14 cellular contexts compared by ENCODE assay signal in the genomic region with DNA sequence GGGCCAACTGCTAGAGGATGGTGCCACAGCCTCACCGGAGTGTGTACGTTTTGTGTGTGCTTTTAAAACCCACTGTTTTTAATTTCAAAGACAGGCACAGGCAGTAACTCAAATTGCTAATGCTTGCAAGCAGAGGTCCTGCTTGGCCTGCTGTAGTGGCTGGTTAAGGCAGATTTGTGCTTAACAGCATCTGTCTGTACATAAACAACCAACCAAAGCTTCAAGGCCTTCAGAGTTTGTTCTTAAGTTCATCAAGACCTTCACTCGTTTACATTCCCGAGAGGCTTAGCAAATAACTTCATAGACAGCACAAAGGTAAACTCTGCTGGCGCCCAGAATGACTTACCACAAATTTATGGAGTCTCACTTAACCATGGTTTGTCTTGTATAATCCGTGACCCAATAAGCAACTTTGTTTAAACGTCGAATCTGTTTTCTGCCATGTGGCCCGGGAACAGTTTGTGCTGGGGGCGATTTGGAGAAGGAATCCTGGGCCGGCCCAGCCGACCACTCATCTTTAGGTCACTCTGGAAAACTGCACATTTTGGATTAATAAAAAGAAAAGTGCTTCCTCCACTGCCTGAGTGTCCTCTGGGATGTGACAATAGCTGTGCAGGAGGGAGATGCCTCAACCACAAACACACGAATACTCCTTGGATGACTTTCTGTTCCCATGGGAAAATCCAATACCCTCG. TPM values are rescaled to one million over a fixed set of nuclear protein-coding genes. Genes with fewer than 3 reads are reported as not detected.
DNase-seq lines count a peak whose midpoint lies in the region; ATAC-seq and TF ChIP-seq lines count a peak whose summit lies in the region.
"Had no signal": no experiment of that assay in that cellular context is flagged by ENCODE, and none has a peak within 500 bp of the region (broad histone marks: within the 10 kb centered on the region; RNA-seq: fewer than 3 reads in every experiment).

No MANE protein-coding gene starts in this region.

- WGBS in right cardiac atrium: 59% methylated on average over 14 of the region's 14 CpGs
- 55 to 71% methylated on average over 14 of the region's 14 CpGs for WGBS in esophagus, 2 donors
- 9 to 20% (median 12%) methylated on average over 14 of the region's 14 CpGs for WGBS in ovary, 3 donors

- H3K9me3 ChIP-seq in right cardiac atrium (ENCODE audit: control insufficient read depth, low read length) (no peaks in the 10 kb centered on the region), esophagus (ENCODE audit: control insufficient read depth in 2 of 2, insufficient read depth in 1 of 2, low read depth in 1 of 2, low read length in 1 of 2) (no peaks in the 10 kb centered on the region), ovary (no peaks in the 10 kb centered on the region)

- H3K36me3 ChIP-seq in esophagus (ENCODE audit: control insufficient read depth in 2 of 2, insufficient read depth in 2 of 2, low read length in 1 of 2) (peaks cover 0 to 3% of the 10 kb centered on the region in 2 donors), ovary (no peaks in the 10 kb centered on the region)

- DNase-seq in right cardiac atrium (no peak), Right ventricle myocardium inferior (ENCODE audit: missing footprints) (no peak), ovary (peak in 3 of 5 donors; percentile 55 to 70 (median 64)), foreskin keratinocyte (no peak), T-cell (no peak), HUDEP-2 (lab: John Stamatoyannopoulos, UW; ENCODE audit: unreplicated experiment in 76 of 76) (no peak)
- DNase-seq: activated T-cell treated with anti-CD3 and anti-CD28 coated beads, Interleukin-2, amount 50 U/mL, for 48 hours; Kasumi-1; NCI-H524 treated with DMSO at 0.1 percent for 48 hours; stimulated activated CD4-positive, alpha-beta T cell treated with anti-CD3 and anti-CD28 coated beads, Interleukin-2, amount 100 ng/mL, for 24 hours had no signal

- peak overlapping the region; percentile 23 for H3K27ac ChIP-seq in right cardiac atrium (ENCODE audit: low read length)
- H3K27ac ChIP-seq in esophagus (ENCODE audit: low read depth in 2 of 2, low read length in 1 of 2): peak overlapping the region; percentile 83 to 89
- H3K27ac ChIP-seq in ovary: peak overlapping the region; percentile 64 to 85
- H3K27ac ChIP-seq in foreskin keratinocyte: no peak overlapping the region

- peaks cover 83 to 90% (median 88%) of the 10 kb centered on the region in 3 donors for H3K4me1 Mint-ChIP-seq in T-cell

- intact Hi-C loops in right cardiac atrium (cut with DNase I): no loop called here
- intact Hi-C loops in Right ventricle myocardium inferior (cut with DNase I): no loop called here
- intact Hi-C loops in ovary (cut with DNase I): no loop called here

- TF ChIP-seq EP300 in ovary (IDR thresholded peaks at IDR 0.05): no peak

- H3K4me3 ChIP-seq in right cardiac atrium (ENCODE audit: low read length) (no peak overlapping the region), esophagus (ENCODE audit: low read depth in 1 of 2, low read length in 2 of 2) (no peak overlapping the region), ovary (no peak overlapping the region)

- H3K27me3 ChIP-seq in right cardiac atrium (ENCODE audit: control insufficient read depth, insufficient read depth): no peaks in the 10 kb centered on the region
- no peaks in the 10 kb centered on the region for H3K27me3 ChIP-seq in esophagus (ENCODE audit: control insufficient read depth in 1 of 2, insufficient read depth in 2 of 2, low read length in 2 of 2)
- H3K27me3 ChIP-seq in ovary: no peaks in the 10 kb centered on the region
- H3K27me3 ChIP-seq in foreskin keratinocyte: no peaks in the 10 kb centered on the region

- no peaks in the 10 kb centered on the region for H3K9me3 Mint-ChIP-seq in T-cell
- H3K9me3 Mint-ChIP-seq: CD14-positive monocyte; T-helper 2 cell treated with Interferon-gamma antibody and Interleukin-4, amounts not matched to agents 5 μg/mL and 100 μg/mL, for 36 hours had no signal

- no peak overlapping the region for H3K4me3 Mint-ChIP-seq in T-cell
- H3K4me3 Mint-ChIP-seq: CD14-positive monocyte; T-helper 2 cell treated with Interferon-gamma antibody and Interleukin-4, amounts not matched to agents 5 μg/mL and 100 μg/mL, for 36 hours had no signal

- TF ChIP-seq POLR2A in ovary (IDR thresholded peaks at IDR 0.05): no peak

- H3K4me1 ChIP-seq in right cardiac atrium (ENCODE audit: control insufficient read depth, insufficient read depth, low read length) (peaks cover 39% of the 10 kb centered on the region), esophagus (ENCODE audit: control insufficient read depth in 2 of 2, insufficient read depth in 2 of 2, low read length in 1 of 2) (peaks cover 27 to 40% of the 10 kb centered on the region in 2 donors), ovary (ENCODE audit: insufficient read depth) (peaks cover 51% of the 10 kb centered on the region), foreskin keratinocyte (peaks cover 11% of the 10 kb centered on the region)

- POLR2A ChIA-PET in T-cell (lab: Charles Lee): interaction anchor here in 1 of 2 donors (0.6 kb wide), 1 partner anchor 58 kb away, joined by 8 read pairs; a partner anchor contains a TSS

- CTCF ChIA-PET in T-cell (lab: Charles Lee): interaction anchor here in 1 of 2 donors (0.8 kb wide), 1 partner anchor 57 kb away, joined by 4 read pairs; no protein-coding TSS in a partner anchor

- TF ChIP-seq CTCF in ovary (IDR thresholded peaks at IDR 0.05) (no peak), foreskin keratinocyte (conservative IDR thresholded peaks at IDR 0.05) (no peak)

- peaks cover 10% of the 10 kb centered on the region for H3K36me3 Mint-ChIP-seq in T-cell

- no peak for ATAC-seq in right cardiac atrium
- ATAC-seq in Right ventricle myocardium inferior: no peak
- ATAC-seq in foreskin keratinocyte: no peak
- no peak for ATAC-seq in T-cell (replicated peaks in 1 of 4)
- no peak for ATAC-seq in GM21619 (IDR thresholded peaks at IDR 0.05; ENCODE audit: unreplicated experiment)

- H3K27me3 Mint-ChIP-seq in T-cell: no peaks in the 10 kb centered on the region

- peak overlapping the region in 1 of 2 donors; percentile 76 for H3K27ac Mint-ChIP-seq in T-cell

RNA-seq across cellular contexts. Expression of a gene that starts 58.1 kb away (rescaled TPM):
- total RNA-seq in right cardiac atrium: 100 to 1,000 TPM; 226 to 255 (median 232) TPM
- polyA plus RNA-seq in right cardiac atrium: 228 TPM
- total RNA-seq in Right ventricle myocardium inferior: 267 TPM
- 100 to 1,000 TPM; 221 to 272 TPM for polyA plus RNA-seq in esophagus
- total RNA-seq in ovary: 100 to 1,000 TPM in 5 of 7 donors, 10 to 100 TPM in 2; 85.0 to 347 (median 258) TPM
- polyA plus RNA-seq in ovary: 100 to 1,000 TPM; 253 to 391 TPM
- 181 and 196 TPM in 2 replicates for total RNA-seq in foreskin keratinocyte
- polyA plus RNA-seq in foreskin keratinocyte: 285 and 303 TPM in 2 replicates
- total RNA-seq in T-cell: 100 to 1,000 TPM; 272 to 342 (median 320) TPM

Comparison
In these comparisons a context has a peak if more than half of its experiments do, and no peak if none do; other contexts are left out.
1. DNase-seq: peak in ovary (3 of 5); none in right cardiac atrium (0 of 3), Right ventricle myocardium inferior (single experiment), foreskin keratinocyte (0 of 2), T-cell (0 of 34) and HUDEP-2 (0 of 76).